8 cellular contexts compared by ENCODE assay signal in the genomic region with DNA sequence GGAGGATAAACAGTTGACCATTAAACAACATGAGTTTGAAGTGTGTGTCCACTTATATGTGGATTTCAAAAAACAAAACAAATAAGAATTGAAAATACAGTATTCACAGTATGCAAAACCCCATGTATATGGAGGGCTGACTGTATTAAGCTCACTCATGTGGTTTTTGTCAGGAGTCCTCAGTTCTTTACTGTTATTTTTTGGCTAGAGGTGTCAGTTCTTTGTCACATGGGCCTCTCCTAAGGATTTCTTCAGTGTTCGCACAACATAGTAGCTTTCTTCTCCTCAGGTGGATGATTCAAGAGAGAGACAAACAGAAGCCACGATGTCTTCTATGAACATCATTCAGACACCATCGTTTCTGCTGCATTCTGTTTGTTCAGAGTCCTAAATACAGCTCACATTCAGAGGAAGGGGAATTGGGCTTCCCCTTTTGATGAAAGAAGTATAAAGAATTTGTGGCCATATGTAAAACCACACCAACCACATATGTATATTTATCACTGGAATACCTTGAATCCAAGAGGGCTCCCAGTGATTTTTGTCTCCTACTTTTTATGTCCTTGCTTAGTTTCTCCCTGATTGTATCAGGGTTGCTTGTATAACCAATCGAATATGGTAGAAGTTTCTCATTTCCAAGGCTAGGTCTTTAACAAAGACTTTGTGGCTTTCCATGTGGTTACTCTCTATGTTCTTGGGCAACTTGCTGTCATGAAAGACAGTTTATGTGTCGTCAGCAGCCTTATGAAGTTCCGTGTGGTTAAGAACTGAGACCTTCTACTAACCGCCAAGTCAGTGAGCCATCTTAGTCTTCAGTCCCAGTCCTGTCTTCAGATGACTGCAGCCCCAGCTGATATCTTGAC. TPM values are rescaled to one million over a fixed set of nuclear protein-coding genes. Genes with fewer than 3 reads are reported as not detected.
A peak's percentile ranks its signal among the peaks of the same experiment; 100 is the strongest.
DNase-seq lines count a peak whose midpoint lies in the region; ATAC-seq and TF ChIP-seq lines count a peak whose summit lies in the region.

No MANE protein-coding gene starts in this region.

- H3K18ac ChIP-seq in IMR-90 (ENCODE audit: low read depth, low read length) = no peak overlapping the region

- H2AK5ac ChIP-seq in IMR-90 (ENCODE audit: low read depth, low read length) = no peak overlapping the region; the same call in 1 of the 2 replicates

- peaks cover 12% of the 10 kb centered on the region; the same call in 1 of the 2 replicates for H4K20me1 ChIP-seq in IMR-90 (ENCODE audit: insufficient read depth, low read length)

- H3K9ac ChIP-seq in IMR-90 (ENCODE audit: low read depth, low read length) = no peak overlapping the region

- peak; percentile 93 for ATAC-seq in CD4-positive, alpha-beta T cell (ENCODE audit: poor library complexity)
- ATAC-seq in GM21390 (IDR thresholded peaks at IDR 0.05; ENCODE audit: unreplicated experiment) (peak; percentile 99), IMR-90 (ENCODE audit: low read depth) (no peak)

- in situ Hi-C loops in IMR-90 (cut with MboI; ENCODE audit: low sequenced_read_pairs) = no loop called here

- no peak for TF ChIP-seq CTCF in CD4-positive, alpha-beta T cell (IDR thresholded peaks at IDR 0.05)
- no peak for TF ChIP-seq CTCF in IMR-90 (conservative IDR thresholded peaks at IDR 0.05; ENCODE audit: low read depth, low read length)
- no peak for TF ChIP-seq CTCF in progenitor cell of endocrine pancreas (IDR thresholded peaks at IDR 0.05; ENCODE audit: unreplicated experiment)

- H3K36me3 ChIP-seq in IMR-90 (ENCODE audit: control insufficient read depth, insufficient read depth, low read length) = peaks cover 2% of the 10 kb centered on the region; the same call in 1 of the 2 replicates

- no TSS peak for BruUV-seq in IMR-90 (replicated peaks; lab: Mats Ljungman, UMichigan)

- H3K4ac ChIP-seq in IMR-90 (ENCODE audit: low read depth, low read length) = no peak overlapping the region

- 75% methylated on average over 2 of the region's 7 CpGs; no CpG with 5 or more reads in 1 of the 2 experiments for WGBS in IMR-90 (ENCODE audit: extremely low coverage in 2 of 2, insufficient read length in 1 of 2), 2 experiments

- TF ChIP-seq RAD21 in IMR-90 (IDR thresholded peaks at IDR 0.05; ENCODE audit: low read length) = no peak

- no peak overlapping the region for H3K23ac ChIP-seq in IMR-90 (ENCODE audit: low read depth, low read length)

- POLR2A ChIA-PET in CD4-positive, alpha-beta T cell (lab: Charles Lee) = interaction anchor here (1.3 kb wide), 1 partner anchor 20 kb away, joined by 3 read pairs; no protein-coding TSS in a partner anchor
- POLR2A ChIA-PET in IMR-90 (lab: Charles Lee; ENCODE audit: unreplicated experiment) = interaction anchor here (0.6 kb wide), 1 partner anchor 31 kb away, joined by 3 read pairs; no protein-coding TSS in a partner anchor

- no peak for TF ChIP-seq POLR2A in IMR-90 (IDR thresholded peaks at IDR 0.05; ENCODE audit: low read depth, low read length)

- no peak overlapping the region for H3K27ac ChIP-seq in CD4-positive, alpha-beta T cell (ENCODE audit: low read depth, low read length)
- no peak overlapping the region for H3K27ac ChIP-seq in IMR-90 (ENCODE audit: insufficient read depth, low read length)

- H3K9me3 Mint-ChIP-seq in CD4-positive, alpha-beta T cell = no peaks in the 10 kb centered on the region
- H3K9me3 Mint-ChIP-seq in progenitor cell of endocrine pancreas (ENCODE audit: low read depth) = no peaks in the 10 kb centered on the region

- H3K4me2 ChIP-seq in IMR-90 (ENCODE audit: low read depth, low read length) = no peak overlapping the region

- no peaks in the 10 kb centered on the region for H3K9me3 ChIP-seq in CD4-positive, alpha-beta T cell (ENCODE audit: control insufficient read depth, low read length)
- H3K9me3 ChIP-seq in IMR-90 (ENCODE audit: control insufficient read depth, insufficient read depth, low read length) = no peaks in the 10 kb centered on the region

- H4K91ac ChIP-seq in IMR-90 (ENCODE audit: insufficient read depth, low read depth, low read length) = no peak overlapping the region

- dilution Hi-C loops in IMR-90 (cut with HindIII; ENCODE audit: low sequenced_read_pairs, unreplicated experiment) = no loop called here

- no peaks in the 10 kb centered on the region for H3K27me3 ChIP-seq in CD4-positive, alpha-beta T cell (ENCODE audit: control insufficient read depth, insufficient read depth, low read length)
- no peaks in the 10 kb centered on the region for H3K27me3 ChIP-seq in IMR-90 (ENCODE audit: control insufficient read depth, insufficient read depth, low read length)

- peaks cover 7% of the 10 kb centered on the region for H3K9me1 ChIP-seq in IMR-90 (ENCODE audit: insufficient read depth, low read length)

- H2BK5ac ChIP-seq in IMR-90 (ENCODE audit: low read depth, low read length, poor library complexity, severe bottlenecking) = no peak overlapping the region

- H2BK120ac ChIP-seq in IMR-90 (ENCODE audit: low read depth, low read length) = no peak overlapping the region

- H3K36me3 Mint-ChIP-seq in CD4-positive, alpha-beta T cell (ENCODE audit: low read depth) = no peaks in the 10 kb centered on the region
- H3K36me3 Mint-ChIP-seq in progenitor cell of endocrine pancreas (ENCODE audit: insufficient read depth) = peaks cover 6% of the 10 kb centered on the region

- H2AFZ ChIP-seq in IMR-90 (replicated peaks; ENCODE audit: low read length, poor library complexity) = no peak overlapping the region

- H3K4me3 ChIP-seq in IMR-90 (ENCODE audit: insufficient read depth, low read depth, low read length) = no peak overlapping the region

- H3K79me1 ChIP-seq in IMR-90 (ENCODE audit: low read depth in 1 of 2, low read length in 2 of 2) = peaks cover 18 to 61% of the 10 kb centered on the region in 2 experiments

- peaks cover 12% of the 10 kb centered on the region for H3K27me3 Mint-ChIP-seq in CD4-positive, alpha-beta T cell
- no peaks in the 10 kb centered on the region for H3K27me3 Mint-ChIP-seq in progenitor cell of endocrine pancreas

- H3K4me1 Mint-ChIP-seq in CD4-positive, alpha-beta T cell (ENCODE audit: low read depth) = peaks cover 47% of the 10 kb centered on the region
- peaks cover 8% of the 10 kb centered on the region for H3K4me1 Mint-ChIP-seq in progenitor cell of endocrine pancreas (ENCODE audit: low read depth)

- peak overlapping the region; percentile 50 for H3K4me3 Mint-ChIP-seq in CD4-positive, alpha-beta T cell
- no peak overlapping the region for H3K4me3 Mint-ChIP-seq in progenitor cell of endocrine pancreas (ENCODE audit: low read depth)

- H4K8ac ChIP-seq in IMR-90 (ENCODE audit: low read depth in 2 of 2, low read length in 2 of 2) = no peak overlapping the region; a peak in 1 of 4 replicates

- H2AK9ac ChIP-seq in IMR-90 (replicated peaks; ENCODE audit: low read depth, low read length, poor library complexity) = no peak overlapping the region

- no peak overlapping the region for H4K5ac ChIP-seq in IMR-90 (ENCODE audit: low read depth, low read length)

- H3K14ac ChIP-seq in IMR-90 (replicated peaks; ENCODE audit: low read depth, low read length) = no peak overlapping the region; the same call in 1 of the 2 replicates

- H2BK20ac ChIP-seq in IMR-90 (ENCODE audit: low read depth, low read length) = no peak overlapping the region

- peaks cover 6% of the 10 kb centered on the region for H3K4me1 ChIP-seq in IMR-90 (ENCODE audit: control insufficient read depth, insufficient read depth, low read length)

- no peak overlapping the region for H3K56ac ChIP-seq in IMR-90 (ENCODE audit: extremely low read depth, insufficient read depth, low read length)

- DNase-seq in CD4-positive, alpha-beta T cell = peak in 9 of 10 experiments; percentile 3 to 65 (median 14)
- DNase-seq in IMR-90 (peak; percentile 40), progenitor cell of endocrine pancreas (ENCODE audit: low spot score, unreplicated experiment) (no peak), NCI-H748 treated with DMSO at 0.1 percent for 48 hours (lab: John Stamatoyannopoulos, UW) (no peak), C1 segment of cervical spinal cord (lab: John Stamatoyannopoulos, UW) (no peak), HPDE6-E6E7 (ENCODE audit: extremely low spot score) (no peak)
- peak; percentile 26 for DNase-seq in activated CD8-positive, alpha-beta memory T cell treated with anti-CD3 and anti-CD28 coated beads, Interleukin-2, amount 50 U/mL, for 24 hours (ENCODE audit: extremely low read depth)

- CTCF ChIA-PET in CD4-positive, alpha-beta T cell (lab: Charles Lee) = no interaction called here
- CTCF ChIA-PET in IMR-90 (lab: Yijun Ruan, JAX) = no interaction called here

- peak overlapping the region; percentile 67 for H3K27ac Mint-ChIP-seq in CD4-positive, alpha-beta T cell
- peak overlapping the region; percentile 80 for H3K27ac Mint-ChIP-seq in progenitor cell of endocrine pancreas

- intact Hi-C loops in CD4-positive, alpha-beta T cell (cut with DNase I, micrococcal nuclease) = no loop called here
- intact Hi-C loops in IMR-90 (cut with micrococcal nuclease) = no loop called here

- no peak overlapping the region for H2BK15ac ChIP-seq in IMR-90 (ENCODE audit: low read depth, low read length)

TF ChIP-seq in IMR-90, 13 proteins besides CTCF, POLR2A, EP300 and RAD21:
- TF ChIP-seq CEBPB (IDR thresholded peaks at IDR 0.05; ENCODE audit: low read depth, low read length) (peak; percentile 50; the same call in 1 of the 2 replicates), FOS (IDR thresholded peaks at IDR 0.05; ENCODE audit: low read depth, low read length) (no peak), MAZ (IDR thresholded peaks at IDR 0.05; ENCODE audit: borderline replicate concordance, low read depth, low read length) (no peak), MXI1 (IDR thresholded peaks at IDR 0.05; ENCODE audit: borderline replicate concordance, low read depth, low read length) (no peak)

RNA-seq across cellular contexts. Expression of gene MNAT1, which starts 18.9 kb away (rescaled TPM):
- total RNA-seq in CD4-positive, alpha-beta T cell = 10 to 100 TPM; 15.4 to 15.9 TPM
- 48.2 and 53.9 TPM in 2 replicates for total RNA-seq in IMR-90 (2012; rRNA removed)
- 46.3 and 53.0 TPM in 2 replicates for polyA plus RNA-seq in IMR-90 (2012; rRNA removed)
- polyA plus RNA-seq in IMR-90 (2012; cell fraction: cytosol; rRNA removed) = 10.3 and 17.8 TPM in 2 replicates
- polyA plus RNA-seq in IMR-90 (2012; cell fraction: nucleus; rRNA removed; ENCODE audit: low replicate concordance) = 4.0 and 33.2 TPM in 2 replicates
- total RNA-seq in progenitor cell of endocrine pancreas = 51.1 and 54.1 TPM in 2 replicates

RNA-seq across cellular contexts. Expression of gene SIX4, which starts 29.3 kb away (rescaled TPM):
- total RNA-seq in CD4-positive, alpha-beta T cell = not detected
- total RNA-seq in IMR-90 (2012; rRNA removed) = 28.1 and 42.7 TPM in 2 replicates
- 5.5 and 7.1 TPM in 2 replicates for polyA plus RNA-seq in IMR-90 (2012; rRNA removed)
- polyA plus RNA-seq in IMR-90 (2012; cell fraction: cytosol; rRNA removed) = 3.5 and 3.7 TPM in 2 replicates
- polyA plus RNA-seq in IMR-90 (2012; cell fraction: nucleus; rRNA removed; ENCODE audit: low replicate concordance) = 4.8 and 8.4 TPM in 2 replicates
- total RNA-seq in progenitor cell of endocrine pancreas = 20.4 and 21.7 TPM in 2 replicates

Comparison
In these comparisons a context has a peak if more than half of its experiments do, and no peak if none do; other contexts are left out.
1. DNase-seq: peak in CD4-positive, alpha-beta T cell (9 of 10), IMR-90 (single experiment) and activated CD8-positive, alpha-beta memory T cell treated with anti-CD3 and anti-CD28 coated beads, Interleukin-2, amount 50 U/mL, for 24 hours (single experiment); none in progenitor cell of endocrine pancreas (single experiment), NCI-H748 treated with DMSO at 0.1 percent for 48 hours (single experiment), C1 segment of cervical spinal cord (0 of 14) and HPDE6-E6E7 (single experiment).
2. RNA of gene SIX4, which starts 29.3 kb away (total RNA-seq): 28.1 to 42.7 TPM in IMR-90 and 20.4 to 21.7 TPM in progenitor cell of endocrine pancreas; not detected in CD4-positive, alpha-beta T cell; every median in the first group is over 10 times any median in the second.